1 cellular context compared by ENCODE assay signal in the genomic region with DNA sequence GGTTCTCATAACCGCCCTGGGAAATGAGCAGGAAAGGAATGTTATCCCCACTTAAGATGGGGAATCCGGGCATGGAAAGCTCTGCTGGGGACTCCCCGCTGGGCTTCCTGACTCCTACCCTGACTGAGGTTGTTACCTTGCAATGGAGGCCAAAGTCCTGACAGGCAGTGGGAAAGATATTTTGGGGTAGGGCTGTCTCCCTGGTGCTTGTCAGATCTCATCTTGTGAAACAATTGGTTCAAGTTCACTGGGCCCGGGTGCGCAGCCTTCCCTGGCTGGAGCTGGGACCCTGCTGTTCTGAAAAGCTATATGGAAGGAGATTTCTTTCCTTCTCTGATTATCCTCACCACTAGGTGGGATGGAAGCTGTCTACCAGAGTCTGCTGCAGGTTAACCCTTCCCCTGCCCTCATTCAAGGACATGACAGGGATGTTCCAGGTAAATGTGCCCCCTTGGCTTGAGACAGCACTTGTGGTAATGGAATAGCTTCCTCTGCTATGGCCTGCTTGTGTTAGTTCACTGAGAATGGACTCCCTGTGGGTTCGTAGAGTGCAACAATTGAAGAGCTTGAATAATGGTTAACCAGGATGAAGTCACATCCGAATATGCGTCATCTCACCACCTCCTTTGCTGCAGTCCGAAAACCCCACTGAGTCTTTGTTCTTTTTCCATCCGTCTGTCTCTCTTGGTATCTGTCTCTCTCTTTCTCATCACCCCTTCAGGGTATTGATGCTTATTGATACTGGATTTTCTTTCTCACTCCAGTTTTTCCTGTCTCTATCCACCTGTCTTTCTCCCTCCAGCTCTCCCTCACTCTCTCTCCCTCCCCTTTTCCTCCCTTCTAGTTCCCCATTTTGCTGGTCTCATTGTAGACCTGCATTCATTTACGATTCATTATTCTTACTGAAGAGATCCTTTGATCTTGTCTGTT.
A peak's percentile ranks its signal among the peaks of the same experiment; 100 is the strongest.
TF ChIP-seq lines count a peak whose summit lies in the region.

No MANE protein-coding gene starts in this region.

TF ChIP-seq in HepG2, 621 proteins besides CTCF, POLR2A, EP300 and RAD21 (continued from another document and continues in another):
- TF ChIP-seq, protein P1, sequence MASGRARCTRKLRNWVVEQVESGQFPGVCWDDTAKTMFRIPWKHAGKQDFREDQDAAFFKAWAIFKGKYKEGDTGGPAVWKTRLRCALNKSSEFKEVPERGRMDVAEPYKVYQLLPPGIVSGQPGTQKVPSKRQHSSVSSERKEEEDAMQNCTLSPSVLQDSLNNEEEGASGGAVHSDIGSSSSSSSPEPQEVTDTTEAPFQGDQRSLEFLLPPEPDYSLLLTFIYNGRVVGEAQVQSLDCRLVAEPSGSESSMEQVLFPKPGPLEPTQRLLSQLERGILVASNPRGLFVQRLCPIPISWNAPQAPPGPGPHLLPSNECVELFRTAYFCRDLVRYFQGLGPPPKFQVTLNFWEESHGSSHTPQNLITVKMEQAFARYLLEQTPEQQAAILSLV (CRISPR knock-in tag; IDR thresholded peaks at IDR 0.05; ENCODE audit: borderline replicate concordance), result no peak
- no peak for TF ChIP-seq TCF12 (IDR thresholded peaks at IDR 0.05)
- TF ChIP-seq TCF12 (CRISPR knock-in tag; IDR thresholded peaks at IDR 0.05), result no peak
- TF ChIP-seq, protein P2, sequence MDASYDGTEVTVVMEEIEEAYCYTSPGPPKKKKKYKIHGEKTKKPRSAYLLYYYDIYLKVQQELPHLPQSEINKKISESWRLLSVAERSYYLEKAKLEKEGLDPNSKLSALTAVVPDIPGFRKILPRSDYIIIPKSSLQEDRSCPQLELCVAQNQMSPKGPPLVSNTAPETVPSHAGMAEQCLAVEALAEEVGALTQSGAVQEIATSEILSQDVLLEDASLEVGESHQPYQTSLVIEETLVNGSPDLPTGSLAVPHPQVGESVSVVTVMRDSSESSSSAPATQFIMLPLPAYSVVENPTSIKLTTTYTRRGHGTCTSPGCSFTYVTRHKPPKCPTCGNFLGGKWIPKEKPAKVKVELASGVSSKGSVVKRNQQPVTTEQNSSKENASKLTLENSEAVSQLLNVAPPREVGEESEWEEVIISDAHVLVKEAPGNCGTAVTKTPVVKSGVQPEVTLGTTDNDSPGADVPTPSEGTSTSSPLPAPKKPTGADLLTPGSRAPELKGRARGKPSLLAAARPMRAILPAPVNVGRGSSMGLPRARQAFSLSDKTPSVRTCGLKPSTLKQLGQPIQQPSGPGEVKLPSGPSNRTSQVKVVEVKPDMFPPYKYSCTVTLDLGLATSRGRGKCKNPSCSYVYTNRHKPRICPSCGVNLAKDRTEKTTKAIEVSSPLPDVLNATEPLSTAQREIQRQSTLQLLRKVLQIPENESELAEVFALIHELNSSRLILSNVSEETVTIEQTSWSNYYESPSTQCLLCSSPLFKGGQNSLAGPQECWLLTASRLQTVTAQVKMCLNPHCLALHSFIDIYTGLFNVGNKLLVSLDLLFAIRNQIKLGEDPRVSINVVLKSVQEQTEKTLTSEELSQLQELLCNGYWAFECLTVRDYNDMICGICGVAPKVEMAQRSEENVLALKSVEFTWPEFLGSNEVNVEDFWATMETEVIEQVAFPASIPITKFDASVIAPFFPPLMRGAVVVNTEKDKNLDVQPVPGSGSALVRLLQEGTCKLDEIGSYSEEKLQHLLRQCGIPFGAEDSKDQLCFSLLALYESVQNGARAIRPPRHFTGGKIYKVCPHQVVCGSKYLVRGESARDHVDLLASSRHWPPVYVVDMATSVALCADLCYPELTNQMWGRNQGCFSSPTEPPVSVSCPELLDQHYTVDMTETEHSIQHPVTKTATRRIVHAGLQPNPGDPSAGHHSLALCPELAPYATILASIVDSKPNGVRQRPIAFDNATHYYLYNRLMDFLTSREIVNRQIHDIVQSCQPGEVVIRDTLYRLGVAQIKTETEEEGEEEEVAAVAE (CRISPR knock-in tag; IDR thresholded peaks at IDR 0.05; ENCODE audit: borderline replicate concordance), result peak; percentile 8; the same call in 1 of the 2 replicates
- TF ChIP-seq, protein P3, sequence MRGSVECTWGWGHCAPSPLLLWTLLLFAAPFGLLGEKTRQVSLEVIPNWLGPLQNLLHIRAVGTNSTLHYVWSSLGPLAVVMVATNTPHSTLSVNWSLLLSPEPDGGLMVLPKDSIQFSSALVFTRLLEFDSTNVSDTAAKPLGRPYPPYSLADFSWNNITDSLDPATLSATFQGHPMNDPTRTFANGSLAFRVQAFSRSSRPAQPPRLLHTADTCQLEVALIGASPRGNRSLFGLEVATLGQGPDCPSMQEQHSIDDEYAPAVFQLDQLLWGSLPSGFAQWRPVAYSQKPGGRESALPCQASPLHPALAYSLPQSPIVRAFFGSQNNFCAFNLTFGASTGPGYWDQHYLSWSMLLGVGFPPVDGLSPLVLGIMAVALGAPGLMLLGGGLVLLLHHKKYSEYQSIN (CRISPR knock-in tag; IDR thresholded peaks at IDR 0.05; ENCODE audit: borderline replicate concordance), result no peak
- no peak for TF ChIP-seq ZNF205 (CRISPR knock-in tag; IDR thresholded peaks at IDR 0.05)
- TF ChIP-seq, protein P4, sequence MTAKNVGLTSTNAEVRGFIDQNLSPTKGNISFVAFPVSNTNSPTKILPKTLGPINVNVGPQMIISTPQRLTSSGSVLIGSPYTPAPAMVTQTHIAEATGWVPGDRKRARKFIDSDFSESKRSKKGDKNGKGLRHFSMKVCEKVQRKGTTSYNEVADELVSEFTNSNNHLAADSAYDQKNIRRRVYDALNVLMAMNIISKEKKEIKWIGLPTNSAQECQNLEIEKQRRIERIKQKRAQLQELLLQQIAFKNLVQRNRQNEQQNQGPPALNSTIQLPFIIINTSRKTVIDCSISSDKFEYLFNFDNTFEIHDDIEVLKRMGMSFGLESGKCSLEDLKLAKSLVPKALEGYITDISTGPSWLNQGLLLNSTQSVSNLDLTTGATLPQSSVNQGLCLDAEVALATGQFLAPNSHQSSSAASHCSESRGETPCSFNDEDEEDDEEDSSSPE (CRISPR knock-in tag; IDR thresholded peaks at IDR 0.05), result no peak
- no peak for TF ChIP-seq MYNN (CRISPR knock-in tag; IDR thresholded peaks at IDR 0.05; ENCODE audit: low read depth)
- no peak for TF ChIP-seq FOXP1 (IDR thresholded peaks at IDR 0.05)
- no peak for TF ChIP-seq FOXP1 (CRISPR knock-in tag; IDR thresholded peaks at IDR 0.05)
- TF ChIP-seq HNRNPL (IDR thresholded peaks at IDR 0.05; ENCODE audit: low read depth, low read length), result no peak
- TF ChIP-seq NR2F2 (IDR thresholded peaks at IDR 0.05; ENCODE audit: borderline replicate concordance, low read depth), result no peak
- TF ChIP-seq KDM6A (CRISPR knock-in tag; IDR thresholded peaks at IDR 0.05; ENCODE audit: low read depth), result 0 out of 2 replicates have a peak, but pooled peaks have one; percentile 34
- TF ChIP-seq, protein P5, sequence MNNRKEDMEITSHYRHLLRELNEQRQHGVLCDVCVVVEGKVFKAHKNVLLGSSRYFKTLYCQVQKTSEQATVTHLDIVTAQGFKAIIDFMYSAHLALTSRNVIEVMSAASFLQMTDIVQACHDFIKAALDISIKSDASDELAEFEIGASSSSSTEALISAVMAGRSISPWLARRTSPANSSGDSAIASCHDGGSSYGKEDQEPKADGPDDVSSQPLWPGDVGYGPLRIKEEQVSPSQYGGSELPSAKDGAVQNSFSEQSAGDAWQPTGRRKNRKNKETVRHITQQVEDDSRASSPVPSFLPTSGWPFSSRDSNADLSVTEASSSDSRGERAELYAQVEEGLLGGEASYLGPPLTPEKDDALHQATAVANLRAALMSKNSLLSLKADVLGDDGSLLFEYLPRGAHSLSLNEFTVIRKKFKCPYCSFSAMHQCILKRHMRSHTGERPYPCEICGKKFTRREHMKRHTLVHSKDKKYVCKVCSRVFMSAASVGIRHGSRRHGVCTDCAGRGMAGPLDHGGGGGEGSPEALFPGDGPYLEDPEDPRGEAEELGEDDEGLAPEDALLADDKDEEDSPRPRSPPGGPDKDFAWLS (CRISPR knock-in tag; IDR thresholded peaks at IDR 0.05; ENCODE audit: borderline replicate concordance), result no peak
- TF ChIP-seq PHF21A (CRISPR knock-in tag; IDR thresholded peaks at IDR 0.05), result 0 out of 2 replicates have a peak, but pooled peaks have one; percentile 21
- TF ChIP-seq CREM (IDR thresholded peaks at IDR 0.05), result peak; percentile 49
- TF ChIP-seq CREM (CRISPR knock-in tag; IDR thresholded peaks at IDR 0.05), result no peak
- TF ChIP-seq, protein P6, sequence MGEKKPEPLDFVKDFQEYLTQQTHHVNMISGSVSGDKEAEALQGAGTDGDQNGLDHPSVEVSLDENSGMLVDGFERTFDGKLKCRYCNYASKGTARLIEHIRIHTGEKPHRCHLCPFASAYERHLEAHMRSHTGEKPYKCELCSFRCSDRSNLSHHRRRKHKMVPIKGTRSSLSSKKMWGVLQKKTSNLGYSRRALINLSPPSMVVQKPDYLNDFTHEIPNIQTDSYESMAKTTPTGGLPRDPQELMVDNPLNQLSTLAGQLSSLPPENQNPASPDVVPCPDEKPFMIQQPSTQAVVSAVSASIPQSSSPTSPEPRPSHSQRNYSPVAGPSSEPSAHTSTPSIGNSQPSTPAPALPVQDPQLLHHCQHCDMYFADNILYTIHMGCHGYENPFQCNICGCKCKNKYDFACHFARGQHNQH (CRISPR knock-in tag; IDR thresholded peaks at IDR 0.05), result peak; percentile 36; the same call in 1 of the 2 replicates
- TF ChIP-seq MATR3 (CRISPR knock-in tag; IDR thresholded peaks at IDR 0.05), result no peak
- TF ChIP-seq, protein P7, sequence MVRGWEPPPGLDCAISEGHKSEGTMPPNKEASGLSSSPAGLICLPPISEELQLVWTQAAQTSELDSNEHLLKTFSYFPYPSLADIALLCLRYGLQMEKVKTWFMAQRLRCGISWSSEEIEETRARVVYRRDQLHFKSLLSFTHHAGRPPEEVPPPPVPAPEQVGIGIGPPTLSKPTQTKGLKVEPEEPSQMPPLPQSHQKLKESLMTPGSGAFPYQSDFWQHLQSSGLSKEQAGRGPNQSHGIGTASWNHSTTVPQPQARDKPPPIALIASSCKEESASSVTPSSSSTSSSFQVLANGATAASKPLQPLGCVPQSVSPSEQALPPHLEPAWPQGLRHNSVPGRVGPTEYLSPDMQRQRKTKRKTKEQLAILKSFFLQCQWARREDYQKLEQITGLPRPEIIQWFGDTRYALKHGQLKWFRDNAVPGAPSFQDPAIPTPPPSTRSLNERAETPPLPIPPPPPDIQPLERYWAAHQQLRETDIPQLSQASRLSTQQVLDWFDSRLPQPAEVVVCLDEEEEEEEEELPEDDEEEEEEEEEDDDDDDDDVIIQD (CRISPR knock-in tag; IDR thresholded peaks at IDR 0.05; ENCODE audit: low read depth), result 0 out of 2 replicates have a peak, but pooled peaks have one; percentile 36
- no peak for TF ChIP-seq PHB2 (IDR thresholded peaks at IDR 0.05; ENCODE audit: partially characterized antibody)
- TF ChIP-seq ZSCAN22 (CRISPR knock-in tag; IDR thresholded peaks at IDR 0.05), result no peak
- TF ChIP-seq ZNF572 (CRISPR knock-in tag; IDR thresholded peaks at IDR 0.05), result no peak
- no peak for TF ChIP-seq ZFY (CRISPR knock-in tag; IDR thresholded peaks at IDR 0.05)
- no peak for TF ChIP-seq CBX1 (IDR thresholded peaks at IDR 0.05; ENCODE audit: low read depth)
- TF ChIP-seq MTF2 (CRISPR knock-in tag; IDR thresholded peaks at IDR 0.05; ENCODE audit: borderline replicate concordance), result 0 out of 2 replicates have a peak, but pooled peaks have one; percentile 75
- TF ChIP-seq NONO (IDR thresholded peaks at IDR 0.05), result no peak
- TF ChIP-seq NONO (CRISPR knock-in tag; conservative IDR thresholded peaks at IDR 0.05), result no peak
- TF ChIP-seq, protein P8, sequence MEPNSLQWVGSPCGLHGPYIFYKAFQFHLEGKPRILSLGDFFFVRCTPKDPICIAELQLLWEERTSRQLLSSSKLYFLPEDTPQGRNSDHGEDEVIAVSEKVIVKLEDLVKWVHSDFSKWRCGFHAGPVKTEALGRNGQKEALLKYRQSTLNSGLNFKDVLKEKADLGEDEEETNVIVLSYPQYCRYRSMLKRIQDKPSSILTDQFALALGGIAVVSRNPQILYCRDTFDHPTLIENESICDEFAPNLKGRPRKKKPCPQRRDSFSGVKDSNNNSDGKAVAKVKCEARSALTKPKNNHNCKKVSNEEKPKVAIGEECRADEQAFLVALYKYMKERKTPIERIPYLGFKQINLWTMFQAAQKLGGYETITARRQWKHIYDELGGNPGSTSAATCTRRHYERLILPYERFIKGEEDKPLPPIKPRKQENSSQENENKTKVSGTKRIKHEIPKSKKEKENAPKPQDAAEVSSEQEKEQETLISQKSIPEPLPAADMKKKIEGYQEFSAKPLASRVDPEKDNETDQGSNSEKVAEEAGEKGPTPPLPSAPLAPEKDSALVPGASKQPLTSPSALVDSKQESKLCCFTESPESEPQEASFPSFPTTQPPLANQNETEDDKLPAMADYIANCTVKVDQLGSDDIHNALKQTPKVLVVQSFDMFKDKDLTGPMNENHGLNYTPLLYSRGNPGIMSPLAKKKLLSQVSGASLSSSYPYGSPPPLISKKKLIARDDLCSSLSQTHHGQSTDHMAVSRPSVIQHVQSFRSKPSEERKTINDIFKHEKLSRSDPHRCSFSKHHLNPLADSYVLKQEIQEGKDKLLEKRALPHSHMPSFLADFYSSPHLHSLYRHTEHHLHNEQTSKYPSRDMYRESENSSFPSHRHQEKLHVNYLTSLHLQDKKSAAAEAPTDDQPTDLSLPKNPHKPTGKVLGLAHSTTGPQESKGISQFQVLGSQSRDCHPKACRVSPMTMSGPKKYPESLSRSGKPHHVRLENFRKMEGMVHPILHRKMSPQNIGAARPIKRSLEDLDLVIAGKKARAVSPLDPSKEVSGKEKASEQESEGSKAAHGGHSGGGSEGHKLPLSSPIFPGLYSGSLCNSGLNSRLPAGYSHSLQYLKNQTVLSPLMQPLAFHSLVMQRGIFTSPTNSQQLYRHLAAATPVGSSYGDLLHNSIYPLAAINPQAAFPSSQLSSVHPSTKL (CRISPR knock-in tag; IDR thresholded peaks at IDR 0.05), result peak; percentile 56
- TF ChIP-seq KAT7 (CRISPR knock-in tag; IDR thresholded peaks at IDR 0.05; ENCODE audit: borderline replicate concordance), result 0 out of 2 replicates have a peak, but pooled peaks have one; percentile 56
- peak; percentile 65; the same call in 1 of the 2 replicates for TF ChIP-seq ZZZ3 (CRISPR knock-in tag; IDR thresholded peaks at IDR 0.05; ENCODE audit: borderline replicate concordance)
- TF ChIP-seq, protein P9, sequence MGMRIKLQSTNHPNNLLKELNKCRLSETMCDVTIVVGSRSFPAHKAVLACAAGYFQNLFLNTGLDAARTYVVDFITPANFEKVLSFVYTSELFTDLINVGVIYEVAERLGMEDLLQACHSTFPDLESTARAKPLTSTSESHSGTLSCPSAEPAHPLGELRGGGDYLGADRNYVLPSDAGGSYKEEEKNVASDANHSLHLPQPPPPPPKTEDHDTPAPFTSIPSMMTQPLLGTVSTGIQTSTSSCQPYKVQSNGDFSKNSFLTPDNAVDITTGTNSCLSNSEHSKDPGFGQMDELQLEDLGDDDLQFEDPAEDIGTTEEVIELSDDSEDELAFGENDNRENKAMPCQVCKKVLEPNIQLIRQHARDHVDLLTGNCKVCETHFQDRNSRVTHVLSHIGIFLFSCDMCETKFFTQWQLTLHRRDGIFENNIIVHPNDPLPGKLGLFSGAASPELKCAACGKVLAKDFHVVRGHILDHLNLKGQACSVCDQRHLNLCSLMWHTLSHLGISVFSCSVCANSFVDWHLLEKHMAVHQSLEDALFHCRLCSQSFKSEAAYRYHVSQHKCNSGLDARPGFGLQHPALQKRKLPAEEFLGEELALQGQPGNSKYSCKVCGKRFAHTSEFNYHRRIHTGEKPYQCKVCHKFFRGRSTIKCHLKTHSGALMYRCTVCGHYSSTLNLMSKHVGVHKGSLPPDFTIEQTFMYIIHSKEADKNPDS (CRISPR knock-in tag; IDR thresholded peaks at IDR 0.05), result no peak
- TF ChIP-seq ZNF292 (CRISPR knock-in tag; IDR thresholded peaks at IDR 0.05; ENCODE audit: borderline replicate concordance, low read depth), result peak; percentile 83; the same call in 1 of the 2 replicates
- no peak for TF ChIP-seq ATRX (CRISPR knock-in tag; IDR thresholded peaks at IDR 0.05; ENCODE audit: borderline replicate concordance)
